In the genomic region with DNA sequence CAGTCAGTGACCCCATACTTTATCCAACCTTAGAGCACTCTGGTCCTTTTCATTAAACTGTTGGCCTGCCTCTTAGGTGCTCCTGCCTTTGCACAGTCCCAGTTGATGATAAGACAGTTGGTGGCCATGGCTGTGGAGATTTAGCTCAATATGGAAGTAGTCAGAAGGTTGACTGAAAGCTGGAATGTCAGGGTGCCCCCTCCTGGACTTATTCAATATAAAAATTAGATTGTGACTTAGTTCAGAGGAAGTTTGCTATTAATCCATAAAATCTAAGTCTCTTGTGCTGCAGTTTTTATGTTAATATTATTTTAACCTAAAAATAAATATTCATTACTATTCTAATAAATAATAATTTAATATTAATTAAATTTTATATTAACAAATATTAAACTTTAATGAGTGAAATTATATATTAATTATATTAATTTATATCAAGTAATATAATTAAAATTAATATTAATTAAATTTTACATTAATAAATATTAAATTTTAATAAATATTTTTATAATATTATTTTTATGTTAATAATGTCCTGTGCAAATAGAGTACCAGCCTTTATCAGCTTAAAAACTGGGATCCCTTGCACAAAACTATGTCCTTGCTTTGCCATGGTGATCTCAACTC, we compare ENCODE assay signal across 11 cellular contexts.
A peak's percentile ranks its signal among the peaks of the same experiment; 100 is the strongest.
DNase-seq lines count a peak whose midpoint lies in the region; TF ChIP-seq lines count a peak whose summit lies in the region.
"Had no signal": no experiment of that assay in that cellular context is flagged by ENCODE, and none has a peak within 500 bp of the region (broad histone marks: within the 10 kb centered on the region; RNA-seq: fewer than 3 reads in every experiment).

No MANE protein-coding gene starts in this region.

- H2BK5ac ChIP-seq in trophoblast cell (ENCODE audit: low read depth, low read length, poor library complexity) = no peak overlapping the region

- TF ChIP-seq CTCF in GM12873 (IDR thresholded peaks at IDR 0.05; ENCODE audit: insufficient read depth, low read depth, low read length, missing control alignments) (peak; percentile 19), mammary epithelial cell (conservative IDR thresholded peaks at IDR 0.05 in 1 of 2, IDR thresholded peaks at IDR 0.05 in 1 of 2; ENCODE audit: extremely low read depth in 1 of 2, insufficient read depth in 1 of 2, low read depth in 1 of 2, low read length in 2 of 2) (peak; percentile 6 to 44), lower leg skin (IDR thresholded peaks at IDR 0.05) (no peak), PC-9 (conservative IDR thresholded peaks at IDR 0.05) (no peak)

- no peak for TF ChIP-seq POLR2A in lower leg skin (IDR thresholded peaks at IDR 0.05)

- H3K9ac ChIP-seq in mammary epithelial cell (ENCODE audit: insufficient read depth, low read length) (no peak overlapping the region), trophoblast cell (ENCODE audit: low read length) (no peak overlapping the region)

- dilution Hi-C loops in mammary epithelial cell (cut with HindIII; ENCODE audit: low sequenced_read_pairs) = loop anchor here (10.0 kb wide), 1 partner anchor 141 kb away; no protein-coding TSS in a partner anchor

- DNase-seq in NCI-H1105 (lab: John Stamatoyannopoulos, UW) = peak; percentile 7
- DNase-seq in mammary epithelial cell = no peak
- no peak for DNase-seq in trophoblast cell
- no peak for DNase-seq in GM19240 (ENCODE audit: insufficient read length, low spot score)
- no peak for DNase-seq in lower leg skin (ENCODE audit: low spot score in 2 of 2)
- DNase-seq in PC-9 = no peak
- DNase-seq: activated CD4-positive, alpha-beta T cell treated with anti-CD3 and anti-CD28 coated beads, Interleukin-2, amount 50 U/mL, for 1 hour; nucleus accumbens; substantia nigra had no signal

- no peak overlapping the region for H3K4me2 ChIP-seq in mammary epithelial cell (ENCODE audit: insufficient read depth, low read depth, low read length)
- H3K4me2 ChIP-seq in trophoblast cell (ENCODE audit: low read length) = no peak overlapping the region
- no peak overlapping the region for H3K4me2 ChIP-seq in PC-9

- no peaks in the 10 kb centered on the region for H4K20me1 ChIP-seq in mammary epithelial cell (ENCODE audit: insufficient read depth, low read length)
- H4K20me1 ChIP-seq in PC-9 (ENCODE audit: insufficient read depth) = no peaks in the 10 kb centered on the region

- no peak overlapping the region for H3K27ac ChIP-seq in mammary epithelial cell (ENCODE audit: insufficient read depth, low read depth, low read length)
- no peak overlapping the region for H3K27ac ChIP-seq in trophoblast cell (ENCODE audit: low read depth, low read length)
- no peak overlapping the region for H3K27ac ChIP-seq in PC-9
- H3K27ac ChIP-seq: epithelial cell of prostate had no signal

- H2BK12ac ChIP-seq in trophoblast cell (ENCODE audit: low read length) = no peak overlapping the region

- intact Hi-C loops in mammary epithelial cell (cut with micrococcal nuclease) (loop anchor here (1.0 to 5.0 kb wide), 3 partner anchors 141 to 584 kb away; no protein-coding TSS in a partner anchor), lower leg skin (cut with DNase I; ENCODE audit: low total_unique reads) (no loop called here), PC-9 (cut with micrococcal nuclease; ENCODE audit: unreplicated experiment) (no loop called here)

- H3K27me3 ChIP-seq in mammary epithelial cell (ENCODE audit: insufficient read depth, low read length) = no peaks in the 10 kb centered on the region
- H3K27me3 ChIP-seq in trophoblast cell (ENCODE audit: insufficient read depth, low read length) = no peaks in the 10 kb centered on the region
- no peaks in the 10 kb centered on the region for H3K27me3 ChIP-seq in PC-9 (ENCODE audit: insufficient read depth, low read depth)

- no peak overlapping the region for H3K14ac ChIP-seq in trophoblast cell (ENCODE audit: low read length)

- in situ Hi-C loops in mammary epithelial cell (cut with MboI; ENCODE audit: low sequenced_read_pairs in 2 of 2) = loop anchor here in 1 of 2 donors (25.0 kb wide), 1 partner anchor 134 kb away; no protein-coding TSS in a partner anchor

- H3K18ac ChIP-seq in trophoblast cell (ENCODE audit: low read length) = no peak overlapping the region

- peaks cover 24% of the 10 kb centered on the region; the same call in 1 of the 2 replicates for H3F3A ChIP-seq in PC-9 (ENCODE audit: insufficient read depth, low read depth)

- peak overlapping the region; percentile 80 for H3K23ac ChIP-seq in trophoblast cell (ENCODE audit: low read length)

- no TSS peak for BruUV-seq in mammary epithelial cell (replicated peaks; lab: Mats Ljungman, UMichigan)
- BruUV-seq in PC-9 (replicated peaks; lab: Mats Ljungman, UMichigan) = no TSS peak

- no peak overlapping the region for H4K91ac ChIP-seq in trophoblast cell (ENCODE audit: low read depth, low read length)

- no peak overlapping the region for H4K8ac ChIP-seq in trophoblast cell (ENCODE audit: low read depth, low read length)

- H3K4ac ChIP-seq in trophoblast cell (ENCODE audit: low read depth, low read length) = no peak overlapping the region

- H4K12ac ChIP-seq in trophoblast cell (ENCODE audit: low read depth, low read length) = no peak overlapping the region

- H3K79me1 ChIP-seq in trophoblast cell (ENCODE audit: low read length) = peaks cover 2% of the 10 kb centered on the region

- H3K79me2 ChIP-seq in mammary epithelial cell (ENCODE audit: insufficient read depth, low read length) (no peaks in the 10 kb centered on the region), trophoblast cell (ENCODE audit: control insufficient read depth, insufficient read depth, low read length, poor library complexity) (no peaks in the 10 kb centered on the region), PC-9 (ENCODE audit: low read depth) (no peaks in the 10 kb centered on the region)

- no peaks in the 10 kb centered on the region for H3K9me3 ChIP-seq in mammary epithelial cell (replicated peaks; ENCODE audit: insufficient read depth, low read length)
- no peaks in the 10 kb centered on the region for H3K9me3 ChIP-seq in trophoblast cell (ENCODE audit: insufficient read depth, low read depth, low read length)
- H3K9me3 ChIP-seq in PC-9 (ENCODE audit: insufficient read depth, low read depth) = no peaks in the 10 kb centered on the region

- POLR2A ChIA-PET in PC-9 (lab: Charles Lee; ENCODE audit: unreplicated experiment) = no interaction called here

- no peak overlapping the region for H3K4me3 ChIP-seq in mammary epithelial cell (replicated peaks in 1 of 3; ENCODE audit: insufficient read depth in 1 of 3, low read depth in 2 of 3, low read length in 3 of 3)
- H3K4me3 ChIP-seq in trophoblast cell (ENCODE audit: low read depth, low read length) = no peak overlapping the region
- no peak overlapping the region for H3K4me3 ChIP-seq in lower leg skin (ENCODE audit: low read depth, poor library complexity, severe bottlenecking)
- H3K4me3 ChIP-seq in PC-9 = no peak overlapping the region

- no peak overlapping the region for H2AK5ac ChIP-seq in trophoblast cell (ENCODE audit: low read length)

- H3K9me2 ChIP-seq in PC-9 (ENCODE audit: insufficient read depth) = no peaks in the 10 kb centered on the region

- no peaks in the 10 kb centered on the region for H3K36me3 ChIP-seq in mammary epithelial cell (ENCODE audit: insufficient read depth, low read length)
- no peaks in the 10 kb centered on the region for H3K36me3 ChIP-seq in trophoblast cell (ENCODE audit: control insufficient read depth in 1 of 2, insufficient read depth in 2 of 2, low read length in 2 of 2)
- H3K36me3 ChIP-seq in PC-9 (ENCODE audit: low read depth) = no peaks in the 10 kb centered on the region

- no peak overlapping the region for H2BK120ac ChIP-seq in trophoblast cell (ENCODE audit: insufficient read depth, low read length, poor library complexity)

- no peak overlapping the region for H2AFZ ChIP-seq in mammary epithelial cell (ENCODE audit: low read depth, low read length)
- no peak overlapping the region for H2AFZ ChIP-seq in trophoblast cell (ENCODE audit: insufficient read depth, low read length, poor library complexity)
- no peak overlapping the region for H2AFZ ChIP-seq in PC-9

- peaks cover 22% of the 10 kb centered on the region for H3K4me1 ChIP-seq in mammary epithelial cell (ENCODE audit: insufficient read depth, low read length)
- no peaks in the 10 kb centered on the region for H3K4me1 ChIP-seq in trophoblast cell (ENCODE audit: control insufficient read depth in 1 of 2, insufficient read depth in 2 of 2, low read length in 2 of 2)
- peaks cover 28% of the 10 kb centered on the region for H3K4me1 ChIP-seq in PC-9 (replicated peaks; ENCODE audit: insufficient read depth)

- CTCF ChIA-PET in mammary epithelial cell (lab: Charles Lee; ENCODE audit: low non-redundant PET) = interaction anchor here (0.7 to 1.2 kb wide), 3 partner anchors 84 to 585 kb away, joined by 3 to 6 read pairs (median 4); no protein-coding TSS in a partner anchor
- CTCF ChIA-PET in PC-9 (lab: Charles Lee) = interaction anchor here (1.0 kb wide), 1 partner anchor 141 kb away, joined by 6 read pairs; no protein-coding TSS in a partner anchor

Comparison
In these comparisons a context has a peak if more than half of its experiments do, and no peak if none do; other contexts are left out.
1. CTCF ChIP-seq: peak in GM12873 (single experiment) and mammary epithelial cell (2 of 2); none in lower leg skin (0 of 3) and PC-9 (single experiment).